In genomic region chr11:69443968-69444364, GRCh38 we compare ENCODE assay signal across 2 cellular contexts.
TF ChIP-seq lines count a peak whose summit lies in the region.

No MANE protein-coding gene starts in this region.

TF ChIP-seq in K562, 482 proteins besides CTCF, POLR2A, EP300 and RAD21:
- TF ChIP-seq SRF (CRISPR knock-in tag; IDR thresholded peaks at IDR 0.05) (0 out of 4 replicates have a peak, but pooled peaks of 1 of the 2 experiments have one; percentile 34), TAF7 (tag; IDR thresholded peaks at IDR 0.05) (peak; percentile 31; the same call in 1 of the 2 replicates), SLC30A9 (CRISPR knock-in tag; IDR thresholded peaks at IDR 0.05) (no peak), TCF3 (CRISPR knock-in tag; IDR thresholded peaks at IDR 0.05) (0 out of 2 replicates have a peak, but pooled peaks have one; percentile 1), ZNF431 (CRISPR knock-in tag; IDR thresholded peaks at IDR 0.05) (no peak), HBP1 (CRISPR knock-in tag; IDR thresholded peaks at IDR 0.05) (0 out of 2 replicates have a peak, but pooled peaks have one; percentile 27), ZNF77 (CRISPR knock-in tag; IDR thresholded peaks at IDR 0.05) (no peak), ZFX (CRISPR knock-in tag; IDR thresholded peaks at IDR 0.05) (no peak; the same call in 1 of the 2 replicates), MITF (IDR thresholded peaks at IDR 0.05) (no peak), NR1H2 (CRISPR knock-in tag; IDR thresholded peaks at IDR 0.05) (0 out of 2 replicates have a peak, but pooled peaks have one; percentile 58), SMARCA5 (IDR thresholded peaks at IDR 0.05) (0 out of 2 replicates have a peak, but pooled peaks have one; percentile 17), SPI1 (IDR thresholded peaks at IDR 0.05; ENCODE audit: borderline replicate concordance, low read depth, low read length) (peak; percentile 36; the same call in 1 of the 2 replicates), ZNF282 (CRISPR knock-in tag; IDR thresholded peaks at IDR 0.05) (0 out of 2 replicates have a peak, but pooled peaks have one; percentile 42), ZNF445 (CRISPR knock-in tag; IDR thresholded peaks at IDR 0.05; ENCODE audit: low read depth) (0 out of 2 replicates have a peak, but pooled peaks have one; percentile 11), ZNF41 (CRISPR knock-in tag; conservative IDR thresholded peaks at IDR 0.05) (no peak)
- TF ChIP-seq, protein P1, sequence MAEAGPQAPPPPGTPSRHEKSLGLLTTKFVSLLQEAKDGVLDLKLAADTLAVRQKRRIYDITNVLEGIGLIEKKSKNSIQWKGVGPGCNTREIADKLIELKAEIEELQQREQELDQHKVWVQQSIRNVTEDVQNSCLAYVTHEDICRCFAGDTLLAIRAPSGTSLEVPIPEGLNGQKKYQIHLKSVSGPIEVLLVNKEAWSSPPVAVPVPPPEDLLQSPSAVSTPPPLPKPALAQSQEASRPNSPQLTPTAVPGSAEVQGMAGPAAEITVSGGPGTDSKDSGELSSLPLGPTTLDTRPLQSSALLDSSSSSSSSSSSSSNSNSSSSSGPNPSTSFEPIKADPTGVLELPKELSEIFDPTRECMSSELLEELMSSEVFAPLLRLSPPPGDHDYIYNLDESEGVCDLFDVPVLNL (CRISPR knock-in tag; IDR thresholded peaks at IDR 0.05; ENCODE audit: low read depth), result 0 out of 2 replicates have a peak, but pooled peaks have one; percentile 57
- TF ChIP-seq, protein P2, sequence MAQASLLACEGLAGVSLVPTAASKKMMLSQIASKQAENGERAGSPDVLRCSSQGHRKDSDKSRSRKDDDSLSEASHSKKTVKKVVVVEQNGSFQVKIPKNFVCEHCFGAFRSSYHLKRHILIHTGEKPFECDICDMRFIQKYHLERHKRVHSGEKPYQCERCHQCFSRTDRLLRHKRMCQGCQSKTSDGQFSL (CRISPR knock-in tag; IDR thresholded peaks at IDR 0.05), result no peak
- TF ChIP-seq, protein P2 (tag; IDR thresholded peaks at IDR 0.05), result no peak

TF ChIP-seq in HepG2, 621 proteins besides CTCF, POLR2A, EP300 and RAD21:
- TF ChIP-seq TIGD3 (CRISPR knock-in tag; IDR thresholded peaks at IDR 0.05; ENCODE audit: borderline replicate concordance), result no peak
- TF ChIP-seq PITX1 (CRISPR knock-in tag; IDR thresholded peaks at IDR 0.05), result 0 out of 2 replicates have a peak, but pooled peaks have one; percentile 19
